ENCODE assay signal across 8 cellular contexts in the genomic region with DNA sequence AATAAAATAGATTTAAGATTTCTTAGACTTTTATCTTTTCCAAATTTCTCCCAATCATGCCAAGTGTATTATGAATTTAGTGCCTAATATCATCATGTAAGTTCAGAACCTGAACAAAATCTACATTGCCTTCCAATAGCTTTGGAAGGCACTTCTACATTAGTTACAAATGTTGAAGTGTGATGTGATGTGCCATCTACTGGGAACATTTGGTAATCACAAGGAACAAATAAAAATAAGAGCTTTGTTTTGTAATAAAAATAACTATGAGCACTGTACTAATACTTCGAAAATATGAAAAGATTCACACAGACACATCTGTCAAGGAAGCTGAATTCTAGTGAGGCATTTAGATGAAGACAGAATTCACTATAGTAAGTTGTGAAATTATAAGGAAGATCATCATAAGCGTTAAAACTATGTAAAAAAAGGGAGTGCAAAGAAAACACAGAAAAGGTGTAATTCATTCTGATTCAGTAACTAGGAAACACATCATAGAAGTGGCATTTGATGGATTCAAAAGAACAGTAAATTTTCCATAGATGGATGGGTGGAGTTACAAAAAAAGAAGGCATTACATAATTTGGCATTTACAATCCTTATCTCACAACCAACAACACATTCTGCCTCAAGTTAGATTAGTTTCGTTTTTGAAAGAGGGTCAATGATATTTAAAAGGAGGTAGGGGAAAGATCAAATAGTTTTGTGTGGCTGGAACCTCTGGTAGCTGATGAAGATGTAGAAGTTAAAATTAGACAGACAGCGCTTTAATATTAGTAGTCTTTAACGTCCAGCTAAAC.
A peak's percentile ranks its signal among the peaks of the same experiment; 100 is the strongest.
DNase-seq lines count a peak whose midpoint lies in the region; ATAC-seq and TF ChIP-seq lines count a peak whose summit lies in the region.

No MANE protein-coding gene starts in this region.

- H3K27ac ChIP-seq in CD4-positive, alpha-beta memory T cell (ENCODE audit: low read depth, low read length), result no peak overlapping the region
- H3K27ac ChIP-seq in neural progenitor cell (no peak overlapping the region), esophagus squamous epithelium (no peak overlapping the region)

- TF ChIP-seq POLR2A in lower leg skin (IDR thresholded peaks at IDR 0.05) (no peak), esophagus squamous epithelium (IDR thresholded peaks at IDR 0.05) (no peak), GM18505 (IDR thresholded peaks at IDR 0.05; ENCODE audit: borderline replicate concordance, extremely low read depth, insufficient read depth, insufficient read length) (no peak)

- H3K4me3 Mint-ChIP-seq in CD4-positive, alpha-beta memory T cell, result peak overlapping the region in 6 of 8 donors; percentile 0 to 69 (median 35)
- peak overlapping the region; percentile 29 to 46 for H3K4me3 Mint-ChIP-seq in effector memory CD8-positive, alpha-beta T cell
- H3K4me3 Mint-ChIP-seq in neural progenitor cell, result no peak overlapping the region

- DNase-seq in CD4-positive, alpha-beta memory T cell, result peak in 1 of 5 donors; percentile 2
- peak; percentile 2 for DNase-seq in NCI-H526 treated with DMSO at 0.1 percent for 48 hours (lab: John Stamatoyannopoulos, UW)
- no peak for DNase-seq in effector memory CD8-positive, alpha-beta T cell
- no peak for DNase-seq in neural progenitor cell (ENCODE audit: low spot score)
- DNase-seq in lower leg skin (ENCODE audit: low spot score in 2 of 2), result no peak
- no peak for DNase-seq in esophagus squamous epithelium (lab: John Stamatoyannopoulos, UW)

- CTCF ChIA-PET in CD4-positive, alpha-beta memory T cell (lab: Charles Lee; ENCODE audit: partially characterized antibody), result interaction anchor here (0.7 to 1.5 kb wide), 8 partner anchors 10 to 720 kb away, joined by 3 to 6 read pairs (median 3); no protein-coding TSS in a partner anchor

- WGBS in lower leg skin, 2 donors, result 57 to 73% methylated on average over 5 of the region's 5 CpGs
- 52 to 67% methylated on average over 5 of the region's 5 CpGs for WGBS in esophagus squamous epithelium, 2 donors

- POLR2A ChIA-PET in CD4-positive, alpha-beta memory T cell (lab: Charles Lee; ENCODE audit: partially characterized antibody), result no interaction called here

- no peak overlapping the region for H2AFZ ChIP-seq in neural progenitor cell (replicated peaks)

- ATAC-seq in GM21576 (IDR thresholded peaks at IDR 0.05; ENCODE audit: unreplicated experiment), result peak; percentile 65
- peak; percentile 56 for ATAC-seq in effector memory CD8-positive, alpha-beta T cell (replicated peaks)
- no peak for ATAC-seq in GM18505 (IDR thresholded peaks at IDR 0.05; ENCODE audit: unreplicated experiment)

- H3K36me3 ChIP-seq in CD4-positive, alpha-beta memory T cell (ENCODE audit: insufficient read depth, low read length), result no peaks in the 10 kb centered on the region
- H3K36me3 ChIP-seq in neural progenitor cell (peaks cover 12% of the 10 kb centered on the region), esophagus squamous epithelium (peaks cover 0 to 39% (median 0%) of the 10 kb centered on the region in 3 donors)

- peaks cover 0 to 1% (median 0%) of the 10 kb centered on the region in 8 donors for H3K9me3 Mint-ChIP-seq in CD4-positive, alpha-beta memory T cell
- H3K9me3 Mint-ChIP-seq in effector memory CD8-positive, alpha-beta T cell, result no peaks in the 10 kb centered on the region
- peaks cover 2% of the 10 kb centered on the region for H3K9me3 Mint-ChIP-seq in neural progenitor cell

- H3K27ac Mint-ChIP-seq in CD4-positive, alpha-beta memory T cell, result peak overlapping the region in 3 of 7 donors; percentile 5 to 24 (median 8)
- peak overlapping the region; percentile 47 to 57 for H3K27ac Mint-ChIP-seq in effector memory CD8-positive, alpha-beta T cell
- H3K27ac Mint-ChIP-seq in neural progenitor cell, result no peak overlapping the region

- H3K27me3 ChIP-seq in CD4-positive, alpha-beta memory T cell (ENCODE audit: insufficient read depth, low read length), result no peaks in the 10 kb centered on the region
- no peaks in the 10 kb centered on the region for H3K27me3 ChIP-seq in neural progenitor cell
- no peaks in the 10 kb centered on the region for H3K27me3 ChIP-seq in esophagus squamous epithelium

- H3K4me1 Mint-ChIP-seq in CD4-positive, alpha-beta memory T cell, result peaks cover 9 to 15% (median 12%) of the 10 kb centered on the region in 4 donors
- H3K4me1 Mint-ChIP-seq in effector memory CD8-positive, alpha-beta T cell (ENCODE audit: low read depth in 2 of 2), result peaks cover 8 to 18% of the 10 kb centered on the region in 2 donors
- H3K4me1 Mint-ChIP-seq in neural progenitor cell, result peaks cover 9% of the 10 kb centered on the region

- no peak overlapping the region for H3K4me3 ChIP-seq in CD4-positive, alpha-beta memory T cell (ENCODE audit: low read length in 2 of 2)
- H3K4me3 ChIP-seq in neural progenitor cell (no peak overlapping the region), lower leg skin (ENCODE audit: low read depth, poor library complexity, severe bottlenecking) (no peak overlapping the region), esophagus squamous epithelium (peak overlapping the region in 1 of 4 donors; percentile 27)

- H3K9ac ChIP-seq in neural progenitor cell, result no peak overlapping the region

- no peaks in the 10 kb centered on the region for H3K79me2 ChIP-seq in neural progenitor cell (ENCODE audit: low read depth)

- H3F3A ChIP-seq in neural progenitor cell (ENCODE audit: low read depth), result peaks cover 7% of the 10 kb centered on the region

- no peaks in the 10 kb centered on the region for H3K27me3 Mint-ChIP-seq in CD4-positive, alpha-beta memory T cell
- no peaks in the 10 kb centered on the region for H3K27me3 Mint-ChIP-seq in effector memory CD8-positive, alpha-beta T cell
- no peaks in the 10 kb centered on the region for H3K27me3 Mint-ChIP-seq in neural progenitor cell (ENCODE audit: insufficient read depth, low read depth)

- no peaks in the 10 kb centered on the region for H4K20me1 ChIP-seq in neural progenitor cell (ENCODE audit: low read depth)

- intact Hi-C loops in CD4-positive, alpha-beta memory T cell (cut with micrococcal nuclease), result loop anchor here (5.0 kb wide), 2 partner anchors 603 to 853 kb away; no protein-coding TSS in a partner anchor
- intact Hi-C loops in lower leg skin (cut with DNase I; ENCODE audit: low total_unique reads), result no loop called here
- intact Hi-C loops in esophagus squamous epithelium (cut with DNase I), result no loop called here

- TF ChIP-seq CTCF in neural progenitor cell (IDR thresholded peaks at IDR 0.05) (peak; percentile 68), lower leg skin (IDR thresholded peaks at IDR 0.05) (no peak), esophagus squamous epithelium (IDR thresholded peaks at IDR 0.05) (peak in 3 of 6 experiments; percentile 23 to 48 (median 24))

- peaks cover 20 to 35% of the 10 kb centered on the region in 2 donors for H3K36me3 Mint-ChIP-seq in CD4-positive, alpha-beta memory T cell
- peaks cover 6% of the 10 kb centered on the region for H3K36me3 Mint-ChIP-seq in effector memory CD8-positive, alpha-beta T cell (ENCODE audit: insufficient read depth)
- H3K36me3 Mint-ChIP-seq in neural progenitor cell, result no peaks in the 10 kb centered on the region

- no peaks in the 10 kb centered on the region for H3K4me1 ChIP-seq in CD4-positive, alpha-beta memory T cell (ENCODE audit: insufficient read depth, low read length)
- H3K4me1 ChIP-seq in neural progenitor cell, result peaks cover 4% of the 10 kb centered on the region
- no peaks in the 10 kb centered on the region for H3K4me1 ChIP-seq in esophagus squamous epithelium

- H3K4me2 ChIP-seq in neural progenitor cell, result no peak overlapping the region

- H3K9me3 ChIP-seq in CD4-positive, alpha-beta memory T cell (ENCODE audit: control insufficient read depth in 1 of 2, low read length in 2 of 2), result no peaks in the 10 kb centered on the region
- H3K9me3 ChIP-seq in neural progenitor cell (ENCODE audit: low read depth) (no peaks in the 10 kb centered on the region), esophagus squamous epithelium (no peaks in the 10 kb centered on the region)
